ENCODE assay signal across 1 cellular context in the genomic region with DNA sequence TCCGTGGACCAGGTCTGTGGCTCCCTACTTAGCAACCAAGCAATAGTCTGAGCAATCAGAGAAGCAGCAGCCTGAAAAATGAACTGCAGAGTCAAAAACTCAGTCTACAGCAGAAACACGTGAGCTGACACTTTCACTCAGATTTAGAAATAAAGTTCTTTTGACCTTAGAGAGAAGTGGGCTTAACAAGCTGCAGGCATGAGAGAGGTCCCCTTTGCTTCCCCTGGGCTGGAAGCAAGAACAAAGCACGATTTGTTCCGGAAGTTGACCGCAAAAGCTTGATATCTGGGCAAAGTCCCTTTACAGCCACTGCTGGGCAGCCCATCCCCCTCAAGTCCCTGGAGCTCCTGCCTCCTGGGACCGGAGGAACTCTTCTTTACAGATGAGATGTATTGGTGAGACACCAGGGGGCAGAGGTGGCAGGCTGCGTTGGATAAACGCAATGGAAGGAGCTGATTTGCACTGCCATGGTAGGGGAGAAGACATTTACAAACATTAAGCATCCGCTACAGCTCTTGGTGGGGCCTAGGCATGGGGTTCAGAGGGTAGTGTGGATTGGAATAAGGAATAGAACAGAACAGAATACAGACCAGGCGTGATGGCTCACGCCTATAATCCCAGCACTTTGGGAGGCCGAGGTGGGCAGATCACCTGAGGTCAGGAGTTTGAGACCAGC.
TF ChIP-seq lines count a peak whose summit lies in the region.

No MANE protein-coding gene starts in this region.

TF ChIP-seq in HepG2, 621 proteins besides CTCF, POLR2A, EP300 and RAD21 (continued from another document and continues in another):
- TF ChIP-seq, protein P1, sequence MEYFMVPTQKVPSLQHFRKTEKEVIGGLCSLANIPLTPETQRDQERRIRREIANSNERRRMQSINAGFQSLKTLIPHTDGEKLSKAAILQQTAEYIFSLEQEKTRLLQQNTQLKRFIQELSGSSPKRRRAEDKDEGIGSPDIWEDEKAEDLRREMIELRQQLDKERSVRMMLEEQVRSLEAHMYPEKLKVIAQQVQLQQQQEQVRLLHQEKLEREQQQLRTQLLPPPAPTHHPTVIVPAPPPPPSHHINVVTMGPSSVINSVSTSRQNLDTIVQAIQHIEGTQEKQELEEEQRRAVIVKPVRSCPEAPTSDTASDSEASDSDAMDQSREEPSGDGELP (IDR thresholded peaks at IDR 0.05; ENCODE audit: borderline replicate concordance, low read depth), result peak; percentile 59; the same call in 1 of the 2 replicates
- TF ChIP-seq ZNF563 (CRISPR knock-in tag; IDR thresholded peaks at IDR 0.05) (no peak), SPEN (CRISPR knock-in tag; IDR thresholded peaks at IDR 0.05; ENCODE audit: low read depth) (0 out of 2 replicates have a peak, but pooled peaks have one; percentile 24), GPN1 (CRISPR knock-in tag; IDR thresholded peaks at IDR 0.05; ENCODE audit: borderline replicate concordance) (no peak), HMG20A (CRISPR knock-in tag; IDR thresholded peaks at IDR 0.05; ENCODE audit: borderline replicate concordance) (peak; percentile 80; the same call in 1 of the 2 replicates), CBX1 (IDR thresholded peaks at IDR 0.05; ENCODE audit: low read depth) (peak; percentile 49), TARDBP (CRISPR knock-in tag; IDR thresholded peaks at IDR 0.05) (peak; percentile 94), BORCS8-MEF2B (CRISPR knock-in tag; IDR thresholded peaks at IDR 0.05) (no peak), GATA4 (IDR thresholded peaks at IDR 0.05; ENCODE audit: borderline replicate concordance, low read depth) (peak; percentile 59; the same call in 1 of the 2 replicates), ZNF777 (CRISPR knock-in tag; IDR thresholded peaks at IDR 0.05) (no peak), ZBTB7B (CRISPR knock-in tag; IDR thresholded peaks at IDR 0.05) (peak; percentile 89; the same call in 1 of the 2 replicates), FIP1L1 (IDR thresholded peaks at IDR 0.05; ENCODE audit: borderline replicate concordance, insufficient read depth, low read depth, low read length) (no peak), ZNF619 (CRISPR knock-in tag; IDR thresholded peaks at IDR 0.05) (no peak), HDAC2 (CRISPR knock-in tag; IDR thresholded peaks at IDR 0.05) (peak; percentile 89; the same call in 1 of the 2 replicates), ZNF577 (CRISPR knock-in tag; IDR thresholded peaks at IDR 0.05; ENCODE audit: borderline replicate concordance, low read depth) (no peak), HNRNPLL (IDR thresholded peaks at IDR 0.05; ENCODE audit: low read depth, low read length, poor library complexity, severe bottlenecking) (no peak), ZSCAN29 (CRISPR knock-in tag; conservative IDR thresholded peaks at IDR 0.05) (no peak), BCL6 (CRISPR knock-in tag; IDR thresholded peaks at IDR 0.05) (peak; percentile 66), ZNF749 (CRISPR knock-in tag; IDR thresholded peaks at IDR 0.05; ENCODE audit: borderline replicate concordance) (peak; percentile 48; the same call in 1 of the 2 replicates), ZNF205 (CRISPR knock-in tag; IDR thresholded peaks at IDR 0.05) (0 out of 2 replicates have a peak, but pooled peaks have one; percentile 68), POLR2AphosphoS5 (IDR thresholded peaks at IDR 0.05; ENCODE audit: low read depth, low read length) (peak; percentile 89), ATF2 (CRISPR knock-in tag; IDR thresholded peaks at IDR 0.05) (peak; percentile 67), ZKSCAN8 (CRISPR knock-in tag; IDR thresholded peaks at IDR 0.05; ENCODE audit: borderline replicate concordance) (peak; percentile 87), ZNF121 (CRISPR knock-in tag; IDR thresholded peaks at IDR 0.05) (0 out of 2 replicates have a peak, but pooled peaks have one; percentile 42), YEATS2 (CRISPR knock-in tag; IDR thresholded peaks at IDR 0.05; ENCODE audit: borderline replicate concordance) (peak; percentile 45; the same call in 1 of the 2 replicates), HNF4A (CRISPR knock-in tag; IDR thresholded peaks at IDR 0.05) (peak; percentile 99), AKAP8 (CRISPR knock-in tag; IDR thresholded peaks at IDR 0.05) (no peak; the same call in 1 of the 2 replicates), HDAC1 (CRISPR knock-in tag; IDR thresholded peaks at IDR 0.05) (peak; percentile 82), SUZ12 (IDR thresholded peaks at IDR 0.05; ENCODE audit: low read depth, low read length) (no peak), ZNF343 (CRISPR knock-in tag; IDR thresholded peaks at IDR 0.05) (peak; percentile 67; the same call in 1 of the 2 replicates), GABPA (IDR thresholded peaks at IDR 0.05; ENCODE audit: low read depth, low read length) (no peak), GABPA (CRISPR knock-in tag; IDR thresholded peaks at IDR 0.05; ENCODE audit: low read depth) (peak; percentile 84), PHF8 (CRISPR knock-in tag; IDR thresholded peaks at IDR 0.05) (peak; percentile 7; the same call in 1 of the 2 replicates)
- TF ChIP-seq, protein P2, sequence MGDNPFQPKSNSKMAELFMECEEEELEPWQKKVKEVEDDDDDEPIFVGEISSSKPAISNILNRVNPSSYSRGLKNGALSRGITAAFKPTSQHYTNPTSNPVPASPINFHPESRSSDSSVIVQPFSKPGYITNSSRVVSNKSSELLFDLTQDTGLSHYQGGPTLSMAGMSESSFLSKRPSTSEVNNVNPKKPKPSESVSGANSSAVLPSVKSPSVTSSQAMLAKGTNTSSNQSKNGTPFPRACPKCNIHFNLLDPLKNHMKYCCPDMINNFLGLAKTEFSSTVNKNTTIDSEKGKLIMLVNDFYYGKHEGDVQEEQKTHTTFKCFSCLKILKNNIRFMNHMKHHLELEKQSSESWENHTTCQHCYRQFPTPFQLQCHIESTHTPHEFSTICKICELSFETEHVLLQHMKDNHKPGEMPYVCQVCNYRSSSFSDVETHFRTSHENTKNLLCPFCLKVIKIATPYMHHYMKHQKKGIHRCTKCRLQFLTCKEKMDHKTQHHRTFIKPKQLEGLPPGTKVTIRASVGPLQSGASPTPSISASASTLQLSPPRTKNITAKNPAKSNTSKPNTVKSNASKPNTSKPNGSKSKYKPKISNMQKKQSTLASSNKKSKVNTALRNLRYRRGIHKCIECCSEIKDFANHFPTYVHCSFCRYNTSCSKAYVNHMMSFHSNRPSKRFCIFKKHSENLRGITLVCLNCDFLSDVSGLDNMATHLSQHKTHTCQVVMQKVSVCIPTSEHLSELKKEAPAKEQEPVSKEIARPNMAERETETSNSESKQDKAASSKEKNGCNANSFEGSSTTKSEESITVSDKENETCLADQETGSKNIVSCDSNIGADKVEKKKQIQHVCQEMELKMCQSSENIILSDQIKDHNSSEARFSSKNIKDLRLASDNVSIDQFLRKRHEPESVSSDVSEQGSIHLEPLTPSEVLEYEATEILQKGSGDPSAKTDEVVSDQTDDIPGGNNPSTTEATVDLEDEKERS (CRISPR knock-in tag; IDR thresholded peaks at IDR 0.05), result 0 out of 2 replicates have a peak, but pooled peaks have one; percentile 68
- TF ChIP-seq, protein P3, sequence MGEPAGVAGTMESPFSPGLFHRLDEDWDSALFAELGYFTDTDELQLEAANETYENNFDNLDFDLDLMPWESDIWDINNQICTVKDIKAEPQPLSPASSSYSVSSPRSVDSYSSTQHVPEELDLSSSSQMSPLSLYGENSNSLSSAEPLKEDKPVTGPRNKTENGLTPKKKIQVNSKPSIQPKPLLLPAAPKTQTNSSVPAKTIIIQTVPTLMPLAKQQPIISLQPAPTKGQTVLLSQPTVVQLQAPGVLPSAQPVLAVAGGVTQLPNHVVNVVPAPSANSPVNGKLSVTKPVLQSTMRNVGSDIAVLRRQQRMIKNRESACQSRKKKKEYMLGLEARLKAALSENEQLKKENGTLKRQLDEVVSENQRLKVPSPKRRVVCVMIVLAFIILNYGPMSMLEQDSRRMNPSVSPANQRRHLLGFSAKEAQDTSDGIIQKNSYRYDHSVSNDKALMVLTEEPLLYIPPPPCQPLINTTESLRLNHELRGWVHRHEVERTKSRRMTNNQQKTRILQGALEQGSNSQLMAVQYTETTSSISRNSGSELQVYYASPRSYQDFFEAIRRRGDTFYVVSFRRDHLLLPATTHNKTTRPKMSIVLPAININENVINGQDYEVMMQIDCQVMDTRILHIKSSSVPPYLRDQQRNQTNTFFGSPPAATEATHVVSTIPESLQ (CRISPR knock-in tag; conservative IDR thresholded peaks at IDR 0.05), result 0 out of 2 replicates have a peak, but pooled peaks have one; percentile 65
- TF ChIP-seq, protein P4, sequence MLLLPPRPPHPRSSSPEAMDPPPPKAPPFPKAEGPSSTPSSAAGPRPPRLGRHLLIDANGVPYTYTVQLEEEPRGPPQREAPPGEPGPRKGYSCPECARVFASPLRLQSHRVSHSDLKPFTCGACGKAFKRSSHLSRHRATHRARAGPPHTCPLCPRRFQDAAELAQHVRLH (CRISPR knock-in tag; IDR thresholded peaks at IDR 0.05; ENCODE audit: borderline replicate concordance, low read depth), result peak; percentile 79
- TF ChIP-seq, protein P5, sequence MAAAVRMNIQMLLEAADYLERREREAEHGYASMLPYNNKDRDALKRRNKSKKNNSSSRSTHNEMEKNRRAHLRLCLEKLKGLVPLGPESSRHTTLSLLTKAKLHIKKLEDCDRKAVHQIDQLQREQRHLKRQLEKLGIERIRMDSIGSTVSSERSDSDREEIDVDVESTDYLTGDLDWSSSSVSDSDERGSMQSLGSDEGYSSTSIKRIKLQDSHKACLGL (CRISPR knock-in tag; IDR thresholded peaks at IDR 0.05), result no peak
- TF ChIP-seq, protein P6, sequence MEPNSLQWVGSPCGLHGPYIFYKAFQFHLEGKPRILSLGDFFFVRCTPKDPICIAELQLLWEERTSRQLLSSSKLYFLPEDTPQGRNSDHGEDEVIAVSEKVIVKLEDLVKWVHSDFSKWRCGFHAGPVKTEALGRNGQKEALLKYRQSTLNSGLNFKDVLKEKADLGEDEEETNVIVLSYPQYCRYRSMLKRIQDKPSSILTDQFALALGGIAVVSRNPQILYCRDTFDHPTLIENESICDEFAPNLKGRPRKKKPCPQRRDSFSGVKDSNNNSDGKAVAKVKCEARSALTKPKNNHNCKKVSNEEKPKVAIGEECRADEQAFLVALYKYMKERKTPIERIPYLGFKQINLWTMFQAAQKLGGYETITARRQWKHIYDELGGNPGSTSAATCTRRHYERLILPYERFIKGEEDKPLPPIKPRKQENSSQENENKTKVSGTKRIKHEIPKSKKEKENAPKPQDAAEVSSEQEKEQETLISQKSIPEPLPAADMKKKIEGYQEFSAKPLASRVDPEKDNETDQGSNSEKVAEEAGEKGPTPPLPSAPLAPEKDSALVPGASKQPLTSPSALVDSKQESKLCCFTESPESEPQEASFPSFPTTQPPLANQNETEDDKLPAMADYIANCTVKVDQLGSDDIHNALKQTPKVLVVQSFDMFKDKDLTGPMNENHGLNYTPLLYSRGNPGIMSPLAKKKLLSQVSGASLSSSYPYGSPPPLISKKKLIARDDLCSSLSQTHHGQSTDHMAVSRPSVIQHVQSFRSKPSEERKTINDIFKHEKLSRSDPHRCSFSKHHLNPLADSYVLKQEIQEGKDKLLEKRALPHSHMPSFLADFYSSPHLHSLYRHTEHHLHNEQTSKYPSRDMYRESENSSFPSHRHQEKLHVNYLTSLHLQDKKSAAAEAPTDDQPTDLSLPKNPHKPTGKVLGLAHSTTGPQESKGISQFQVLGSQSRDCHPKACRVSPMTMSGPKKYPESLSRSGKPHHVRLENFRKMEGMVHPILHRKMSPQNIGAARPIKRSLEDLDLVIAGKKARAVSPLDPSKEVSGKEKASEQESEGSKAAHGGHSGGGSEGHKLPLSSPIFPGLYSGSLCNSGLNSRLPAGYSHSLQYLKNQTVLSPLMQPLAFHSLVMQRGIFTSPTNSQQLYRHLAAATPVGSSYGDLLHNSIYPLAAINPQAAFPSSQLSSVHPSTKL (CRISPR knock-in tag; IDR thresholded peaks at IDR 0.05), result peak; percentile 88
- TF ChIP-seq, protein P7, sequence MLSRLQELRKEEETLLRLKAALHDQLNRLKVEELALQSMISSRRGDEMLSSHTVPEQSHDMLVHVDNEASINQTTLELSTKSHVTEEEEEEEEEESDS (CRISPR knock-in tag; IDR thresholded peaks at IDR 0.05; ENCODE audit: borderline replicate concordance), result no peak
- TF ChIP-seq, protein P8, sequence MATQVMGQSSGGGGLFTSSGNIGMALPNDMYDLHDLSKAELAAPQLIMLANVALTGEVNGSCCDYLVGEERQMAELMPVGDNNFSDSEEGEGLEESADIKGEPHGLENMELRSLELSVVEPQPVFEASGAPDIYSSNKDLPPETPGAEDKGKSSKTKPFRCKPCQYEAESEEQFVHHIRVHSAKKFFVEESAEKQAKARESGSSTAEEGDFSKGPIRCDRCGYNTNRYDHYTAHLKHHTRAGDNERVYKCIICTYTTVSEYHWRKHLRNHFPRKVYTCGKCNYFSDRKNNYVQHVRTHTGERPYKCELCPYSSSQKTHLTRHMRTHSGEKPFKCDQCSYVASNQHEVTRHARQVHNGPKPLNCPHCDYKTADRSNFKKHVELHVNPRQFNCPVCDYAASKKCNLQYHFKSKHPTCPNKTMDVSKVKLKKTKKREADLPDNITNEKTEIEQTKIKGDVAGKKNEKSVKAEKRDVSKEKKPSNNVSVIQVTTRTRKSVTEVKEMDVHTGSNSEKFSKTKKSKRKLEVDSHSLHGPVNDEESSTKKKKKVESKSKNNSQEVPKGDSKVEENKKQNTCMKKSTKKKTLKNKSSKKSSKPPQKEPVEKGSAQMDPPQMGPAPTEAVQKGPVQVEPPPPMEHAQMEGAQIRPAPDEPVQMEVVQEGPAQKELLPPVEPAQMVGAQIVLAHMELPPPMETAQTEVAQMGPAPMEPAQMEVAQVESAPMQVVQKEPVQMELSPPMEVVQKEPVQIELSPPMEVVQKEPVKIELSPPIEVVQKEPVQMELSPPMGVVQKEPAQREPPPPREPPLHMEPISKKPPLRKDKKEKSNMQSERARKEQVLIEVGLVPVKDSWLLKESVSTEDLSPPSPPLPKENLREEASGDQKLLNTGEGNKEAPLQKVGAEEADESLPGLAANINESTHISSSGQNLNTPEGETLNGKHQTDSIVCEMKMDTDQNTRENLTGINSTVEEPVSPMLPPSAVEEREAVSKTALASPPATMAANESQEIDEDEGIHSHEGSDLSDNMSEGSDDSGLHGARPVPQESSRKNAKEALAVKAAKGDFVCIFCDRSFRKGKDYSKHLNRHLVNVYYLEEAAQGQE (IDR thresholded peaks at IDR 0.05; ENCODE audit: borderline replicate concordance in 1 of 2, low read depth in 1 of 2, low read length in 2 of 2), result peak in 1 of 2 experiments; percentile 76; a peak in 2 of 4 replicates
